In the genomic region with DNA sequence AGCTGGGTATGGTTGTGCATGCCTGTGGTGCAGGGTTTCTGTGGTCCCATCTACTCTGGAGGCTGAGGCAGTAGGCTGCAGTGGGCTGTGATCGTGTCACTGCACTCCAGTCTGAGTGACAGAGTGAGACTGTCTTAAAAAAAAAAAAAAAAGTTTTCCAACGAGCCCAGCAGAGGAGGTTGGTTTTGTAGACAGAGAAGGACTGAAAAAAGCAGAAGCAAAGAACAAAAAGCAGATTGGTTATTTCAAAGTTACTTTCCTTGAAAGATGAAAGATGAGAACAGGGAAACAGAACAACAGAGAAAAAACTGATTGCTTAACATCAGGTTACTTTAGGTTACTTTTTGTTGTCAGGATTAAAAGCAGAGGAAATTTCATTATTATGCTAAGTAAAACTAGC, we compare ENCODE assay signal across 1 cellular context.
TF ChIP-seq lines count a peak whose summit lies in the region.

No MANE protein-coding gene starts in this region.

TF ChIP-seq in K562, 482 proteins besides CTCF, POLR2A, EP300 and RAD21 (continued from another document):
- TF ChIP-seq CUX1 (CRISPR knock-in tag; IDR thresholded peaks at IDR 0.05) (no peak), MLLT1 (IDR thresholded peaks at IDR 0.05) (no peak), CEBPG (CRISPR knock-in tag; IDR thresholded peaks at IDR 0.05) (no peak), CEBPG (tag; conservative IDR thresholded peaks at IDR 0.05 in 1 of 2, IDR thresholded peaks at IDR 0.05 in 1 of 2) (peak; percentile 53 to 88; a peak in 3 of 4 replicates), HEY1 (CRISPR knock-in tag; IDR thresholded peaks at IDR 0.05; ENCODE audit: borderline replicate concordance) (no peak), HDAC8 (tag; IDR thresholded peaks at IDR 0.05) (no peak)
